15 cellular contexts compared by ENCODE assay signal in the genomic region with DNA sequence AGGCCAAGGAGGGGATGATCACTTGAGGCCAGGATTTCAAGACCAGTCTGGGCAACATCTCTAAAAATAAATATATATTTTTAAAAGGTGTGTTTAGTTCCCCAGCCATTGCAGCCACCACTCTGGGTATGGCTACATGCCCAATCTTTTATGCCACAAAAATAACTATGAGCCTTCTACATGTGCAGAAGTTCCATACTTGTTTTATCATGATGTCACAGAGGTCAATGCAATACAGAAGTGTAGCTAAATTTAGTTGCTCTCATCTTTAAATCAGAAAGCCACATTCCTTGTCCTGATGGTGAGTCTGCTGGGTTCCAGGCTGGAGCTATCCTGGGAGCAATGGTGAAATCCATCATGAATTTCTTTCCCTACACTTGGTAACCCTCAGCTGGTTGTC.
A peak's percentile ranks its signal among the peaks of the same experiment; 100 is the strongest.
DNase-seq lines count a peak whose midpoint lies in the region; ATAC-seq, FAIRE-seq and TF ChIP-seq lines count a peak whose summit lies in the region.
"Had no signal": no experiment of that assay in that cellular context is flagged by ENCODE, and none has a peak within 500 bp of the region (broad histone marks: within the 10 kb centered on the region; RNA-seq: fewer than 3 reads in every experiment).

No MANE protein-coding gene starts in this region.

- H3K36me3 ChIP-seq in WERI-Rb-1 (no peaks in the 10 kb centered on the region), left ventricle myocardium inferior (no peaks in the 10 kb centered on the region), osteoblast (ENCODE audit: insufficient read depth, low read length) (no peaks in the 10 kb centered on the region)
- H3K36me3 ChIP-seq: BLaER1 treated with 17β-estradiol and CSF1 and Interleukin-3, amounts not matched to agents 10 nM and 100 nM; HAP-1 had no signal

- DNase-seq in Right ventricle myocardium inferior (ENCODE audit: missing footprints) = no peak
- no peak for DNase-seq in cardiac septum (ENCODE audit: low spot score)
- no peak for DNase-seq in WERI-Rb-1
- DNase-seq in left ventricle myocardium inferior = no peak
- DNase-seq in osteoblast (ENCODE audit: insufficient read length, low spot score, missing footprints) = no peak
- DNase-seq in NCI-H146 treated with DMSO at 0.1 percent for 48 hours (lab: John Stamatoyannopoulos, UW; ENCODE audit: unreplicated experiment) = no peak
- no peak for DNase-seq in GM10266 (ENCODE audit: extremely low spot score)
- DNase-seq in RCC 7860 (ENCODE audit: low spot score) = no peak
- DNase-seq: 8988T; ACHN; CD4-positive, CD25-positive, alpha-beta regulatory T cell had no signal

- H3K9me3 ChIP-seq in WERI-Rb-1 (ENCODE audit: severe bottlenecking) (peaks cover 24% of the 10 kb centered on the region), left ventricle myocardium inferior (replicated peaks) (peaks cover 3% of the 10 kb centered on the region), osteoblast (ENCODE audit: low read depth, low read length) (no peaks in the 10 kb centered on the region)
- H3K9me3 ChIP-seq: HAP-1 had no signal

- no peaks in the 10 kb centered on the region for H3K27me3 ChIP-seq in WERI-Rb-1 (ENCODE audit: insufficient read depth, low read depth, severe bottlenecking)
- no peaks in the 10 kb centered on the region for H3K27me3 ChIP-seq in left ventricle myocardium inferior (ENCODE audit: low read depth)
- no peaks in the 10 kb centered on the region for H3K27me3 ChIP-seq in osteoblast (ENCODE audit: insufficient read depth, low read length)
- H3K27me3 ChIP-seq: BLaER1 treated with 17β-estradiol and CSF1 and Interleukin-3, amounts not matched to agents 10 nM and 100 nM had no signal

- H4K20me1 ChIP-seq in osteoblast (ENCODE audit: insufficient read depth, low read length) = no peaks in the 10 kb centered on the region
- H4K20me1 ChIP-seq: BLaER1 treated with 17β-estradiol and CSF1 and Interleukin-3, amounts not matched to agents 10 nM and 100 nM had no signal

- ATAC-seq in Right ventricle myocardium inferior = peak; percentile 61

- intact Hi-C loops in Right ventricle myocardium inferior (cut with DNase I) (no loop called here), cardiac septum (cut with DNase I) (no loop called here), left ventricle myocardium inferior (cut with micrococcal nuclease) (no loop called here)

- no peak overlapping the region for H2AFZ ChIP-seq in osteoblast (ENCODE audit: low read length)

- peak overlapping the region; percentile 78 for H3K27ac ChIP-seq in WERI-Rb-1
- H3K27ac ChIP-seq in left ventricle myocardium inferior (replicated peaks) = peak overlapping the region; percentile 46
- H3K27ac ChIP-seq in osteoblast (ENCODE audit: low read depth, low read length) = peak overlapping the region; percentile 29
- H3K27ac ChIP-seq: BLaER1 treated with 17β-estradiol and CSF1 and Interleukin-3, amounts not matched to agents 10 nM and 100 nM had no signal

- H3K4me2 ChIP-seq in osteoblast (ENCODE audit: insufficient read depth, low read length) = no peak overlapping the region
- H3K4me2 ChIP-seq: BLaER1 treated with 17β-estradiol and CSF1 and Interleukin-3, amounts not matched to agents 10 nM and 100 nM had no signal

- no peaks in the 10 kb centered on the region for H3K79me2 ChIP-seq in osteoblast (ENCODE audit: insufficient read depth, low read length)

- TF ChIP-seq CTCF in WERI-Rb-1 (IDR thresholded peaks at IDR 0.05; ENCODE audit: low read depth, low read length) (no peak), left ventricle myocardium inferior (IDR thresholded peaks at IDR 0.05; ENCODE audit: borderline replicate concordance) (no peak), osteoblast (IDR thresholded peaks at IDR 0.05; ENCODE audit: extremely low read depth, low read depth, low read length) (no peak), GM10266 (IDR thresholded peaks at IDR 0.05; ENCODE audit: control insufficient read depth, insufficient read depth, low read depth, missing control alignments) (no peak)

- FAIRE-seq in RCC 7860 (lab: Jason Lieb, UNC) = no peak
- FAIRE-seq: GM12891, H1 had no signal

- no peak overlapping the region for H3K4me3 ChIP-seq in WERI-Rb-1 (ENCODE audit: low read depth, low read length)
- H3K4me3 ChIP-seq in left ventricle myocardium inferior = no peak overlapping the region
- H3K4me3 ChIP-seq in osteoblast (ENCODE audit: insufficient read depth, low read length) = no peak overlapping the region
- H3K4me3 ChIP-seq: BLaER1 treated with 17β-estradiol and CSF1 and Interleukin-3, amounts not matched to agents 10 nM and 100 nM; HAP-1 had no signal

- H3K4me1 ChIP-seq in left ventricle myocardium inferior (peaks cover 23% of the 10 kb centered on the region), osteoblast (ENCODE audit: insufficient read depth, low read length) (no peaks in the 10 kb centered on the region)
- H3K4me1 ChIP-seq: BLaER1 treated with 17β-estradiol and CSF1 and Interleukin-3, amounts not matched to agents 10 nM and 100 nM; HAP-1 had no signal
